Comparison of ENCODE assay signal across 19 cellular contexts in genomic region chr12:132583311-132583710, GRCh38. TPM values are rescaled to one million over a fixed set of nuclear protein-coding genes. Genes with fewer than 3 reads are reported as not detected.
"Had no signal": no experiment of that assay in that cellular context is flagged by ENCODE, and none has a peak within 500 bp of the region (broad histone marks: within the 10 kb centered on the region; RNA-seq: fewer than 3 reads in every experiment).

No MANE protein-coding gene starts in this region.

- H3K27me3 ChIP-seq: dorsolateral prefrontal cortex, esophagus squamous epithelium, ovary, sigmoid colon, testis had no signal

- H3K27ac Mint-ChIP-seq: activated CD4-positive, alpha-beta memory T cell treated with anti-CD3 and anti-CD28 coated beads, Interleukin-2, amount 10 ng/mL, durations not matched to agents 7 days and 5 days; activated naive CD8-positive, alpha-beta T cell treated with anti-CD3 and anti-CD28 coated beads for 36 hours; nephron had no signal

- H3K36me3 ChIP-seq: ovary had no signal

- H3K9me3 Mint-ChIP-seq: activated CD4-positive, alpha-beta memory T cell treated with anti-CD3 and anti-CD28 coated beads, Interleukin-2, amount 10 ng/mL, durations not matched to agents 7 days and 5 days; activated naive CD8-positive, alpha-beta T cell treated with anti-CD3 and anti-CD28 coated beads for 36 hours; nephron had no signal

- H3K4me3 Mint-ChIP-seq: activated CD4-positive, alpha-beta memory T cell treated with anti-CD3 and anti-CD28 coated beads, Interleukin-2, amount 10 ng/mL, durations not matched to agents 7 days and 5 days; activated naive CD8-positive, alpha-beta T cell treated with anti-CD3 and anti-CD28 coated beads for 36 hours had no signal

- H3K27me3 Mint-ChIP-seq: activated CD4-positive, alpha-beta memory T cell treated with anti-CD3 and anti-CD28 coated beads, Interleukin-2, amount 10 ng/mL, durations not matched to agents 7 days and 5 days; activated naive CD8-positive, alpha-beta T cell treated with anti-CD3 and anti-CD28 coated beads for 36 hours had no signal

- H3K9me3 ChIP-seq: esophagus squamous epithelium, ovary, sigmoid colon, testis had no signal

- H3K27ac ChIP-seq: dorsolateral prefrontal cortex had no signal

- DNase-seq: activated CD4-positive, alpha-beta memory T cell treated with anti-CD3 and anti-CD28 coated beads, Interleukin-2, amount 10 ng/mL, durations not matched to agents 7 days and 5 days; activated gamma-delta T cell; activated naive CD8-positive, alpha-beta T cell treated with anti-CD3 and anti-CD28 coated beads for 36 hours; activated T-cell treated with anti-CD3 and anti-CD28 coated beads, Interleukin-2, amount 50 U/mL, for 48 hours; dorsolateral prefrontal cortex; esophagus squamous epithelium; foreskin fibroblast; head of caudate nucleus; sigmoid colon; stimulated activated CD4-positive, alpha-beta T cell treated with anti-CD3 and anti-CD28 coated beads, Interleukin-12 subunit alpha, Interleukin-12 subunit beta, amount 100 ng/mL, for 4 hours; stimulated activated naive CD4-positive, alpha-beta T cell treated with Interleukin-2 at 50 U/mL for 16 hours; T-helper 2 cell had no signal

- H3K4me1 ChIP-seq: sigmoid colon, testis had no signal

- H3K4me1 Mint-ChIP-seq: activated CD4-positive, alpha-beta memory T cell treated with anti-CD3 and anti-CD28 coated beads, Interleukin-2, amount 10 ng/mL, durations not matched to agents 7 days and 5 days; activated naive CD8-positive, alpha-beta T cell treated with anti-CD3 and anti-CD28 coated beads for 36 hours had no signal

RNA-seq across cellular contexts. Expression of gene LRCOL1, which starts 27.1 kb away (rescaled TPM):
- total RNA-seq: activated CD4-positive, alpha-beta memory T cell treated with anti-CD3 and anti-CD28 coated beads, Interleukin-2, amount 10 ng/mL, durations not matched to agents 7 days and 5 days; activated naive CD8-positive, alpha-beta T cell treated with anti-CD3 and anti-CD28 coated beads for 36 hours; bronchial epithelial cell; chondrocyte; ureter had no signal

RNA-seq across cellular contexts. Expression of gene P2RX2, which starts 35.3 kb away (rescaled TPM):
- total RNA-seq: activated CD4-positive, alpha-beta memory T cell treated with anti-CD3 and anti-CD28 coated beads, Interleukin-2, amount 10 ng/mL, durations not matched to agents 7 days and 5 days; activated naive CD8-positive, alpha-beta T cell treated with anti-CD3 and anti-CD28 coated beads for 36 hours; bronchial epithelial cell; chondrocyte; lung microvascular endothelial cell had no signal
